ENCODE assay signal across 21 cellular contexts in the genomic region with DNA sequence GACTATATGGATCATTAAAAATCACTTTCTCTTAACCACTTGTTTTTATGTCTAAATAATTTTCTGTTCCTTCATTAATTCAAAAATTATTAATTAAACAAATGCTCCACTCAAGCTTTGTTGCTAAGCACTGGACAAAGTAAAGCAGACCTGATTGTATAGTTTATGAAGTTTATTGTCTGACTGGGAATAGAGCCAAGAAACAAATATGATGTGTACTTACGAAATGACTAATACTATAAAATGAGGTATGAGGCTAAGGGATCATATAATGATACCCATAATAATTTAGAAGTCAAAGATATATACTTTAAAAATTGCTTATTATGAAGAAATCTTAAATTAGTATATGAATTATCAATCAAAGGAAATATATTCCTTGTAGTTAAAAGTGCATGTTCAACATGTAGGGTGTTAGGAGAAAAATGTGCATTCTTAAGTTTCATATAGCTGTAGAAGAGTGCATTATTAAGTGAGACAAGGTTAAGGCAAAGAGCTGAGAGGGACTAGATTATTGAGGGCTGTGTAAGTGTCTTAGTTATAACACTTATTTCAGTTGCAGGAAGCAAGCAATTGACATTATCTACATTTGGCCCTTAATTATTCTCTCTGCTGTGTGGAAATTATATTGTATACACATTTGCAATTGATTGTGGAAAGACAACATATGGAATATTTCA.
DNase-seq lines count a peak whose midpoint lies in the region; ATAC-seq and TF ChIP-seq lines count a peak whose summit lies in the region.
"Had no signal": no experiment of that assay in that cellular context is flagged by ENCODE, and none has a peak within 500 bp of the region (broad histone marks: within the 10 kb centered on the region; RNA-seq: fewer than 3 reads in every experiment).

No MANE protein-coding gene starts in this region.

- no peaks in the 10 kb centered on the region for H3K27me3 ChIP-seq in foreskin keratinocyte
- H3K27me3 ChIP-seq: brain microvascular endothelial cell, upper lobe of right lung had no signal

- ATAC-seq in foreskin keratinocyte (peak; percentile 31), omental fat pad (ENCODE audit: low FRiP score) (no peak)
- ATAC-seq: lower lobe of right lung, SK-N-SH treated with all-trans-retinoic acid at 6 μM for 48 hours, upper lobe of right lung had no signal

- no peak overlapping the region for H3K27ac ChIP-seq in foreskin keratinocyte
- H3K27ac ChIP-seq: brain microvascular endothelial cell, C4-2B, HL-60, lower lobe of right lung, PC-9, upper lobe of right lung had no signal

- DNase-seq in NCI-H345 (lab: John Stamatoyannopoulos, UW) (peak; percentile 9), NCI-H345 treated with DMSO at 0.1 percent for 48 hours (lab: John Stamatoyannopoulos, UW; ENCODE audit: unreplicated experiment) (no peak), NCI-H1105 treated with DMSO at 0.1 percent for 48 hours (lab: John Stamatoyannopoulos, UW) (peak; percentile 93), NCI-H748 treated with DMSO at 0.1 percent for 48 hours (lab: John Stamatoyannopoulos, UW) (peak; percentile 97), foreskin keratinocyte (peak; percentile 28 to 55), omental fat pad (ENCODE audit: low spot score) (no peak), middle frontal gyrus (ENCODE audit: extremely low spot score, low spot score) (no peak), NCI-H2107 treated with DMSO at 0.1 percent for 48 hours (lab: John Stamatoyannopoulos, UW; ENCODE audit: unreplicated experiment) (no peak)
- DNase-seq: activated CD4-positive, CD25-positive, alpha-beta regulatory T cell treated with anti-CD3 and anti-CD28 coated beads, Interleukin-2, amount 50 U/mL, for 72 hours; brain microvascular endothelial cell; cortex of kidney; foreskin fibroblast; lower lobe of right lung; MV-4-11; NCI-H524; PC-9; stimulated activated CD8-positive, alpha-beta memory T cell treated with anti-CD3 and anti-CD28 coated beads, Interleukin-4, amount 100 ng/mL, for 48 hours; upper lobe of right lung had no signal

- no peaks in the 10 kb centered on the region for H3K4me1 ChIP-seq in foreskin keratinocyte
- H3K4me1 ChIP-seq: lower lobe of right lung, upper lobe of right lung had no signal

- no peak for TF ChIP-seq CTCF in foreskin keratinocyte (conservative IDR thresholded peaks at IDR 0.05)
- no peak for TF ChIP-seq CTCF in omental fat pad (IDR thresholded peaks at IDR 0.05)

Comparison
In these comparisons a context has a peak if more than half of its experiments do, and no peak if none do; other contexts are left out.
1. DNase-seq: peak in NCI-H345 (single experiment), NCI-H1105 treated with DMSO at 0.1 percent for 48 hours (single experiment), NCI-H748 treated with DMSO at 0.1 percent for 48 hours (single experiment) and foreskin keratinocyte (2 of 2); none in NCI-H345 treated with DMSO at 0.1 percent for 48 hours (single experiment), omental fat pad (single experiment), middle frontal gyrus (single experiment) and NCI-H2107 treated with DMSO at 0.1 percent for 48 hours (single experiment).